ENCODE assay signal across 15 cellular contexts in genomic region chr5:123455095-123455494, GRCh38. TPM values are rescaled to one million over a fixed set of nuclear protein-coding genes. Genes with fewer than 3 reads are reported as not detected.
DNase-seq lines count a peak whose midpoint lies in the region; ATAC-seq, FAIRE-seq and TF ChIP-seq lines count a peak whose summit lies in the region.
"Had no signal": no experiment of that assay in that cellular context is flagged by ENCODE, and none has a peak within 500 bp of the region (broad histone marks: within the 10 kb centered on the region; RNA-seq: fewer than 3 reads in every experiment).

No MANE protein-coding gene starts in this region.

- no peaks in the 10 kb centered on the region for H3K4me1 ChIP-seq in lower lobe of right lung

- ATAC-seq in GM21360 (IDR thresholded peaks at IDR 0.05; ENCODE audit: unreplicated experiment) (peak; percentile 46), HG02981 (IDR thresholded peaks at IDR 0.05; ENCODE audit: unreplicated experiment) (peak; percentile 25), lower lobe of right lung (no peak)
- no peak for ATAC-seq in activated T-helper 17 cell treated with anti-CD3 and anti-CD28 coated beads, Interleukin-2, amount 50 U/mL, for 72 hours (replicated peaks)
- ATAC-seq: activated CD4-positive, alpha-beta T cell treated with anti-CD3 and anti-CD28 coated beads for 36 hours had no signal

- DNase-seq in GM12892 (ENCODE audit: insufficient read length) = no peak
- peak; percentile 91 for DNase-seq in NCI-H1694 treated with DMSO at 0.1 percent for 48 hours (lab: John Stamatoyannopoulos, UW)
- no peak for DNase-seq in lower lobe of right lung
- DNase-seq in stimulated activated CD4-positive, alpha-beta T cell treated with anti-CD3 and anti-CD28 coated beads, Interleukin-1b, Interleukin-23, amount 100 ng/mL, for 48 hours = no peak
- DNase-seq in H7 = no peak
- DNase-seq: activated CD4-positive, alpha-beta T cell treated with anti-CD3 and anti-CD28 coated beads for 36 hours; activated effector memory CD4-positive, alpha-beta T cell treated with Interleukin-2 at 50 U/mL for 16 hours; EL; NCI-H1092 treated with DMSO at 0.1 percent for 48 hours; NCI-H526 had no signal

- no peak for TF ChIP-seq CTCF in lower lobe of right lung (IDR thresholded peaks at IDR 0.05)

- peaks cover 3% of the 10 kb centered on the region for H3K4me1 Mint-ChIP-seq in activated T-helper 17 cell treated with anti-CD3 and anti-CD28 coated beads, Interleukin-2, amount 50 U/mL, for 72 hours

- no peak overlapping the region for H3K4me3 Mint-ChIP-seq in activated T-helper 17 cell treated with anti-CD3 and anti-CD28 coated beads, Interleukin-2, amount 50 U/mL, for 72 hours
- H3K4me3 Mint-ChIP-seq: activated CD4-positive, alpha-beta T cell treated with anti-CD3 and anti-CD28 coated beads for 36 hours; type B pancreatic cell had no signal

- no peaks in the 10 kb centered on the region for H3K9me3 ChIP-seq in lower lobe of right lung

- H3K36me3 Mint-ChIP-seq in activated T-helper 17 cell treated with anti-CD3 and anti-CD28 coated beads, Interleukin-2, amount 50 U/mL, for 72 hours (ENCODE audit: low read depth) = no peaks in the 10 kb centered on the region
- H3K36me3 Mint-ChIP-seq: type B pancreatic cell had no signal

- peaks cover 3% of the 10 kb centered on the region for H3K27me3 Mint-ChIP-seq in activated T-helper 17 cell treated with anti-CD3 and anti-CD28 coated beads, Interleukin-2, amount 50 U/mL, for 72 hours
- H3K27me3 Mint-ChIP-seq: type B pancreatic cell had no signal

- H3K36me3 ChIP-seq in lower lobe of right lung (no peaks in the 10 kb centered on the region), H7 (replicated peaks; ENCODE audit: control insufficient read depth, insufficient read depth, low read length) (no peaks in the 10 kb centered on the region)

- H3K27ac ChIP-seq in lower lobe of right lung = no peak overlapping the region
- H3K27ac ChIP-seq: HL-60 had no signal

- TF ChIP-seq POLR2A in GM12892 (IDR thresholded peaks at IDR 0.05; ENCODE audit: low read depth, low read length) = no peak

- FAIRE-seq in GM12892 (lab: Jason Lieb, UNC) = peak; percentile 38

- intact Hi-C loops in lower lobe of right lung (cut with DNase I) = no loop called here

- no peak overlapping the region for H3K27ac Mint-ChIP-seq in activated T-helper 17 cell treated with anti-CD3 and anti-CD28 coated beads, Interleukin-2, amount 50 U/mL, for 72 hours
- H3K27ac Mint-ChIP-seq: activated CD4-positive, alpha-beta T cell treated with anti-CD3 and anti-CD28 coated beads for 36 hours; type B pancreatic cell had no signal

- H3K4me3 ChIP-seq in lower lobe of right lung = no peak overlapping the region
- no peak overlapping the region for H3K4me3 ChIP-seq in H7 (ENCODE audit: insufficient read depth, low read depth, low read length)

- H3K27me3 ChIP-seq in lower lobe of right lung (ENCODE audit: low read depth) = no peaks in the 10 kb centered on the region
- H3K27me3 ChIP-seq in H7 (ENCODE audit: control insufficient read depth, insufficient read depth, low read length) = no peaks in the 10 kb centered on the region

- H3K9me3 Mint-ChIP-seq in activated T-helper 17 cell treated with anti-CD3 and anti-CD28 coated beads, Interleukin-2, amount 50 U/mL, for 72 hours = no peaks in the 10 kb centered on the region

RNA-seq across cellular contexts. Expression of gene CEP120, which starts 31.9 kb away (rescaled TPM):
- polyA plus RNA-seq in GM12892 (2012; ENCODE audit: missing spikeins) = 10.5 TPM
- total RNA-seq in activated T-helper 17 cell treated with anti-CD3 and anti-CD28 coated beads, Interleukin-2, amount 50 U/mL, for 72 hours = 10 to 100 TPM; 20.3 to 34.5 TPM
- total RNA-seq in lower lobe of right lung = 22.3 TPM
- total RNA-seq in H7 (2014; rRNA removed; shearing (Covaris generic)) = 13.9 and 20.5 TPM in 2 replicates

RNA-seq across cellular contexts. Expression of gene CSNK1G3, which starts 56.9 kb away (rescaled TPM):
- 14.8 TPM for polyA plus RNA-seq in GM12892 (2012; ENCODE audit: missing spikeins)
- total RNA-seq in activated T-helper 17 cell treated with anti-CD3 and anti-CD28 coated beads, Interleukin-2, amount 50 U/mL, for 72 hours = 10 to 100 TPM; 27.6 to 39.5 TPM
- 35.2 TPM for total RNA-seq in lower lobe of right lung
- total RNA-seq in H7 (2014; rRNA removed; shearing (Covaris generic)) = 42.1 and 46.4 TPM in 2 replicates

Comparison
In these comparisons a context has a peak if more than half of its experiments do, and no peak if none do; other contexts are left out.
1. ATAC-seq: peak in GM21360 (single experiment) and HG02981 (single experiment); none in activated T-helper 17 cell treated with anti-CD3 and anti-CD28 coated beads, Interleukin-2, amount 50 U/mL, for 72 hours (single experiment) and lower lobe of right lung (0 of 2).